ENCODE assay signal across 33 cellular contexts in the genomic region with DNA sequence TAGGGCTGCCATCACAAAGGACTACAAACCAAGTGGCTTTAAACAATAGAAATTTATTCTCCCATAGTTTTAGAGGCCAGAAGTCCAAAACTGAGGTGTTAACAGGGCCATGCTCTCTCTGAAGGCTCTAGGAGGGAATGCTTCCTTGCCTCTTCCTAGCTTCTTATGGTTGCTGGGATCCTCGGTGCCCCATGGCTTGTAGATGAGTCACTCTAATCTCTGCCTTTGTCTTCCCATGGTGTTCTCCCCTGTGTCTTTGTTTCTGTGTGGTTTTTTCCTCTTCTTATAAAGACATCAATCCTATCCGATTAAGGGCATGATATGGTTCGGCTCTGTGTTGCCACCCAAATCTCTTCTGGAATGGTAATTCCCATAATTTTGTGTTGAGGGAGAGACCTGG.
DNase-seq lines count a peak whose midpoint lies in the region; ATAC-seq and TF ChIP-seq lines count a peak whose summit lies in the region.
"Had no signal": no experiment of that assay in that cellular context is flagged by ENCODE, and none has a peak within 500 bp of the region (broad histone marks: within the 10 kb centered on the region; RNA-seq: fewer than 3 reads in every experiment).

No MANE protein-coding gene starts in this region.

- CTCF ChIA-PET in WTC11 (lab: Charles Lee): no interaction called here

- H3K27me3 Mint-ChIP-seq in WTC11 (ENCODE audit: low read depth): no peaks in the 10 kb centered on the region
- H3K27me3 Mint-ChIP-seq: activated CD4-positive, alpha-beta T cell treated with anti-CD3 and anti-CD28 coated beads, Interleukin-2, amount 10 ng/mL, durations not matched to agents 24 days and 14 days; stimulated activated memory B cell treated with anti-CD40 and anti-IgM and Interleukin-4, amounts not matched to agents 10 μg/mL and 1 μg/mL and 100 μg/mL, for 72 hours had no signal

- H3K4me1 Mint-ChIP-seq in WTC11: peaks cover 5% of the 10 kb centered on the region
- H3K4me1 Mint-ChIP-seq: activated CD4-positive, alpha-beta T cell treated with anti-CD3 and anti-CD28 coated beads, Interleukin-2, amount 10 ng/mL, durations not matched to agents 24 days and 14 days; naive thymus-derived CD4-positive, alpha-beta T cell; stimulated activated memory B cell treated with anti-CD40 and anti-IgM and Interleukin-4, amounts not matched to agents 10 μg/mL and 1 μg/mL and 100 μg/mL, for 72 hours had no signal

- H3K9me3 Mint-ChIP-seq in WTC11: no peaks in the 10 kb centered on the region
- H3K9me3 Mint-ChIP-seq: activated CD4-positive, alpha-beta T cell treated with anti-CD3 and anti-CD28 coated beads, Interleukin-2, amount 10 ng/mL, durations not matched to agents 24 days and 14 days; stimulated activated memory B cell treated with anti-CD40 and anti-IgM and Interleukin-4, amounts not matched to agents 10 μg/mL and 1 μg/mL and 100 μg/mL, for 72 hours had no signal

- TF ChIP-seq CTCF in WTC11 (IDR thresholded peaks at IDR 0.05): no peak

- H3K27ac Mint-ChIP-seq in WTC11: no peak overlapping the region
- H3K27ac Mint-ChIP-seq: activated CD4-positive, alpha-beta T cell treated with anti-CD3 and anti-CD28 coated beads, Interleukin-2, amount 10 ng/mL, durations not matched to agents 24 days and 14 days; activated naive CD4-positive, alpha-beta T cell treated with anti-CD3 and anti-CD28 coated beads, Interleukin-2, amount 50 U/mL, for 72 hours; naive thymus-derived CD4-positive, alpha-beta T cell; stimulated activated memory B cell treated with anti-CD40 and anti-IgM and Interleukin-4, amounts not matched to agents 10 μg/mL and 1 μg/mL and 100 μg/mL, for 72 hours had no signal

- ATAC-seq in WTC11: peak; percentile 71
- ATAC-seq in esophagus mucosa: peak; percentile 42
- ATAC-seq: activated naive CD4-positive, alpha-beta T cell treated with anti-CD3 and anti-CD28 coated beads, Interleukin-2, amount 50 U/mL, for 72 hours; K562; naive thymus-derived CD4-positive, alpha-beta T cell; stimulated activated memory B cell treated with anti-CD40 and anti-IgM and Interleukin-4, amounts not matched to agents 10 μg/mL and 1 μg/mL and 100 μg/mL, for 72 hours had no signal

- no peak overlapping the region for H3K4me3 Mint-ChIP-seq in WTC11
- H3K4me3 Mint-ChIP-seq: activated CD4-positive, alpha-beta T cell treated with anti-CD3 and anti-CD28 coated beads, Interleukin-2, amount 10 ng/mL, durations not matched to agents 24 days and 14 days; naive thymus-derived CD4-positive, alpha-beta T cell; stimulated activated memory B cell treated with anti-CD40 and anti-IgM and Interleukin-4, amounts not matched to agents 10 μg/mL and 1 μg/mL and 100 μg/mL, for 72 hours had no signal

- no peaks in the 10 kb centered on the region for H3K36me3 Mint-ChIP-seq in WTC11
- H3K36me3 Mint-ChIP-seq: activated naive CD4-positive, alpha-beta T cell treated with anti-CD3 and anti-CD28 coated beads, Interleukin-2, amount 50 U/mL, for 72 hours; naive thymus-derived CD4-positive, alpha-beta T cell; stimulated activated memory B cell treated with anti-CD40 and anti-IgM and Interleukin-4, amounts not matched to agents 10 μg/mL and 1 μg/mL and 100 μg/mL, for 72 hours had no signal

- POLR2A ChIA-PET in WTC11 (lab: Charles Lee): no interaction called here

- DNase-seq in HT1080 (ENCODE audit: low read depth) (peak; percentile 59), WTC11 (ENCODE audit: low spot score) (no peak), renal cortical epithelial cell (ENCODE audit: low read depth) (peak; percentile 19), NCI-H2081 (lab: John Stamatoyannopoulos, UW) (no peak)
- DNase-seq in stimulated activated CD4-positive, alpha-beta T cell treated with anti-CD3 and anti-CD28 coated beads, Interleukin-1b, Interleukin-23, amount 100 ng/mL, for 48 hours: no peak
- DNase-seq in activated naive CD4-positive, alpha-beta T cell treated with Interleukin-2 at 50 U/mL for 16 hours: no peak
- DNase-seq: activated CD4-positive, alpha-beta T cell treated with anti-CD3 and anti-CD28 coated beads, Interleukin-2, amount 10 ng/mL, durations not matched to agents 24 days and 14 days; activated CD8-positive, alpha-beta memory T cell treated with anti-CD3 and anti-CD28 coated beads for 24 hours; activated T-cell treated with anti-CD3 and anti-CD28 coated beads for 4 hours; anterior cingulate cortex; Caco-2; caudate nucleus; cortex of kidney; DMS53; effector memory CD4-positive, alpha-beta T cell; erythroblast; midbrain; naive thymus-derived CD4-positive, alpha-beta T cell; NCI-H1417 treated with DMSO at 0.1 percent for 48 hours; NCI-H2029 treated with DMSO at 0.1 percent for 48 hours; NCI-H226; NCI-H69; nucleus accumbens; Peyer's patch; SIG-M5; SW 1271; T1000; transverse colon; WERI-Rb-1 had no signal

TF ChIP-seq in WTC11, 78 proteins besides CTCF, POLR2A, EP300 and RAD21:
- no peak for TF ChIP-seq MXD4 (CRISPR knock-in tag; IDR thresholded peaks at IDR 0.05; ENCODE audit: borderline replicate concordance)
- TF ChIP-seq ZNF671 (CRISPR knock-in tag; IDR thresholded peaks at IDR 0.05): no peak
- TF ChIP-seq HMGA2 (CRISPR knock-in tag; IDR thresholded peaks at IDR 0.05): no peak
- no peak for TF ChIP-seq ESRRA (CRISPR knock-in tag; IDR thresholded peaks at IDR 0.05; ENCODE audit: borderline replicate concordance)

Comparison
In these comparisons a context has a peak if more than half of its experiments do, and no peak if none do; other contexts are left out.
1. DNase-seq: peak in HT1080 (single experiment) and renal cortical epithelial cell (single experiment); none in WTC11 (single experiment), stimulated activated CD4-positive, alpha-beta T cell treated with anti-CD3 and anti-CD28 coated beads, Interleukin-1b, Interleukin-23, amount 100 ng/mL, for 48 hours (single experiment), NCI-H2081 (0 of 2) and activated naive CD4-positive, alpha-beta T cell treated with Interleukin-2 at 50 U/mL for 16 hours (single experiment).